In the genomic region with DNA sequence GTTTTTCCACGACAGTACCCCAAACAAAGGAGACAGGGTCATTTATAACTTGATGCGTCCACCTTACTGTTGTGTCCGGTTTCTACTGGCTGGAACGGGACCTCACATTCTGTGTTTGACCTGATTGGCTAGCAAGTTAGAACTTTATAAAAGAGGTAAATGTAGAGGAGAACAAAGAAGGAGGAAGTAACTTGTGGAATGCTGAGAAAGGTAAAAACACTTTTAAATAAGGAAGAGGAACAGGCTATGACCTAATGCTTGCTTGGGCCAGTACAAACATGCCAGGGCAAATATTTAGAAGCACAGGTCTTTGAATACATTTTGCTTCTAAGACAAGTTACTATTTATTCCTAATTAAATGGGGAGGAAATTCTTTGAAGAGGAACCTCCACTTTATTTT, we compare ENCODE assay signal across 18 cellular contexts.
A peak's percentile ranks its signal among the peaks of the same experiment; 100 is the strongest.
DNase-seq lines count a peak whose midpoint lies in the region; ATAC-seq and TF ChIP-seq lines count a peak whose summit lies in the region.
"Had no signal": no experiment of that assay in that cellular context is flagged by ENCODE, and none has a peak within 500 bp of the region (broad histone marks: within the 10 kb centered on the region; RNA-seq: fewer than 3 reads in every experiment).

No MANE protein-coding gene starts in this region.

- H3K79me2 ChIP-seq in PC-3 (ENCODE audit: low read length) (no peaks in the 10 kb centered on the region), mammary epithelial cell (ENCODE audit: insufficient read depth, low read length) (no peaks in the 10 kb centered on the region), hepatocyte (no peaks in the 10 kb centered on the region)

- in situ Hi-C loops in mammary epithelial cell (cut with MboI; ENCODE audit: low sequenced_read_pairs in 2 of 2): no loop called here

- intact Hi-C loops in PC-3 (cut with micrococcal nuclease): loop anchor here (5.0 kb wide), 1 partner anchor 155 kb away; no protein-coding TSS in a partner anchor
- intact Hi-C loops in mammary epithelial cell (cut with micrococcal nuclease): no loop called here

- H3F3A ChIP-seq in PC-3 (ENCODE audit: low read length, unreplicated experiment): no peaks in the 10 kb centered on the region

- BruUV-seq in PC-3 (replicated peaks; lab: Mats Ljungman, UMichigan) (no TSS peak), mammary epithelial cell (replicated peaks; lab: Mats Ljungman, UMichigan) (no TSS peak)

- H3K4me1 ChIP-seq in PC-3 (ENCODE audit: insufficient read depth, low read length) (peaks cover 22% of the 10 kb centered on the region), mammary epithelial cell (ENCODE audit: insufficient read depth, low read length) (peaks cover 25% of the 10 kb centered on the region), hepatocyte (ENCODE audit: insufficient read depth) (peaks cover 2% of the 10 kb centered on the region), suprapubic skin (peaks cover 4% of the 10 kb centered on the region)
- H3K4me1 ChIP-seq: HAP-1 had no signal

- TF ChIP-seq EP300 in suprapubic skin (IDR thresholded peaks at IDR 0.05): no peak

- H3K27me3 ChIP-seq in PC-3 (ENCODE audit: low read length): no peaks in the 10 kb centered on the region
- no peaks in the 10 kb centered on the region for H3K27me3 ChIP-seq in mammary epithelial cell (ENCODE audit: insufficient read depth, low read length)
- no peaks in the 10 kb centered on the region for H3K27me3 ChIP-seq in hepatocyte
- no peaks in the 10 kb centered on the region for H3K27me3 ChIP-seq in suprapubic skin

- dilution Hi-C loops in mammary epithelial cell (cut with HindIII; ENCODE audit: low sequenced_read_pairs): no loop called here

- H3K27ac ChIP-seq in PC-3 (ENCODE audit: low read length) (peak overlapping the region; percentile 36), mammary epithelial cell (ENCODE audit: insufficient read depth, low read depth, low read length) (no peak overlapping the region), hepatocyte (peak overlapping the region; percentile 17), suprapubic skin (peak overlapping the region; percentile 35), coronary artery (no peak overlapping the region)

- CTCF ChIA-PET in PC-3 (lab: Charles Lee): no interaction called here
- CTCF ChIA-PET in mammary epithelial cell (lab: Charles Lee; ENCODE audit: low non-redundant PET): interaction anchor here (0.6 kb wide), 1 partner anchor 450 kb away, joined by 5 read pairs; no protein-coding TSS in a partner anchor
- CTCF ChIA-PET in HEK293T (lab: Yijun Ruan, JAX): no interaction called here

- DNase-seq in PC-3 (peak; percentile 21), mammary epithelial cell (peak; percentile 39), hepatocyte (ENCODE audit: low spot score) (no peak), suprapubic skin (ENCODE audit: low spot score in 2 of 2) (no peak), HEK293T (ENCODE audit: extremely low spot score) (no peak), coronary artery (ENCODE audit: low spot score) (no peak), cerebellar cortex (ENCODE audit: low spot score) (no peak)
- DNase-seq: Caco-2; CD4-positive, CD25-positive, alpha-beta regulatory T cell; EL; IMR-90; Kasumi-1; NCI-H1930; NCI-H2171; NCI-H446; OCI-M1; RPMI8226 had no signal

- H3K4me2 ChIP-seq in PC-3 (ENCODE audit: low read length) (0 out of 2 replicates have a peak overlapping the region, but pooled peaks have one; percentile 62), mammary epithelial cell (ENCODE audit: insufficient read depth, low read depth, low read length) (no peak overlapping the region), hepatocyte (no peak overlapping the region)

- ATAC-seq in PC-3: no peak

- H3K9ac ChIP-seq in PC-3 (ENCODE audit: low read length): no peak overlapping the region
- no peak overlapping the region for H3K9ac ChIP-seq in mammary epithelial cell (ENCODE audit: insufficient read depth, low read length)

- no peaks in the 10 kb centered on the region for H3K9me3 ChIP-seq in PC-3 (ENCODE audit: low read length)
- H3K9me3 ChIP-seq in mammary epithelial cell (replicated peaks; ENCODE audit: insufficient read depth, low read length): no peaks in the 10 kb centered on the region
- no peaks in the 10 kb centered on the region for H3K9me3 ChIP-seq in hepatocyte (ENCODE audit: low read depth)
- H3K9me3 ChIP-seq in suprapubic skin: no peaks in the 10 kb centered on the region
- H3K9me3 ChIP-seq: Caco-2, HAP-1 had no signal

- H2AFZ ChIP-seq in PC-3 (ENCODE audit: low read length) (peak overlapping the region; percentile 67), mammary epithelial cell (ENCODE audit: low read depth, low read length) (peak overlapping the region; percentile 69), hepatocyte (no peak overlapping the region)

- H3K36me3 ChIP-seq in PC-3 (ENCODE audit: low read depth, low read length) (no peaks in the 10 kb centered on the region), mammary epithelial cell (ENCODE audit: insufficient read depth, low read length) (no peaks in the 10 kb centered on the region), hepatocyte (replicated peaks; ENCODE audit: insufficient read depth, low read depth) (no peaks in the 10 kb centered on the region), suprapubic skin (no peaks in the 10 kb centered on the region)
- H3K36me3 ChIP-seq: HAP-1 had no signal

- TF ChIP-seq CTCF in PC-3 (conservative IDR thresholded peaks at IDR 0.05; ENCODE audit: low read depth, low read length) (no peak), mammary epithelial cell (conservative IDR thresholded peaks at IDR 0.05 in 1 of 2, IDR thresholded peaks at IDR 0.05 in 1 of 2; ENCODE audit: extremely low read depth in 1 of 2, insufficient read depth in 1 of 2, low read depth in 1 of 2, low read length in 2 of 2) (no peak), hepatocyte (IDR thresholded peaks at IDR 0.05; ENCODE audit: poor library complexity) (no peak), suprapubic skin (IDR thresholded peaks at IDR 0.05) (no peak), coronary artery (IDR thresholded peaks at IDR 0.05) (no peak)

- POLR2A ChIA-PET in PC-3 (lab: Charles Lee; ENCODE audit: unreplicated experiment) (no interaction called here), HEK293T (lab: Yijun Ruan, JAX) (no interaction called here)

- WGBS in mammary epithelial cell (ENCODE audit: low coverage, missing lambda C conversion rate): 35% methylated on average over 4 of the region's 4 CpGs
- WGBS in hepatocyte (ENCODE audit: low lambda C conversion rate, missing lambda C conversion rate): 93% methylated on average over 4 of the region's 4 CpGs
- WGBS in suprapubic skin: 83% methylated on average over 4 of the region's 4 CpGs

- H4K20me1 ChIP-seq in PC-3 (ENCODE audit: low read length) (no peaks in the 10 kb centered on the region), mammary epithelial cell (ENCODE audit: insufficient read depth, low read length) (no peaks in the 10 kb centered on the region), hepatocyte (ENCODE audit: insufficient read depth, poor library complexity, severe bottlenecking) (no peaks in the 10 kb centered on the region)

- H3K4me3 ChIP-seq in PC-3 (ENCODE audit: low read length) (no peak overlapping the region), mammary epithelial cell (replicated peaks in 1 of 3; ENCODE audit: insufficient read depth in 1 of 3, low read depth in 2 of 3, low read length in 3 of 3) (no peak overlapping the region), hepatocyte (no peak overlapping the region), suprapubic skin (no peak overlapping the region), coronary artery (no peak overlapping the region)
- H3K4me3 ChIP-seq: HAP-1 had no signal

- TF ChIP-seq POLR2A in suprapubic skin (IDR thresholded peaks at IDR 0.05): no peak

- H3K9me2 ChIP-seq in PC-3 (replicated peaks; ENCODE audit: low read length): no peaks in the 10 kb centered on the region
- no peaks in the 10 kb centered on the region for H3K9me2 ChIP-seq in hepatocyte (replicated peaks; ENCODE audit: insufficient read depth)

TF ChIP-seq in HEK293T, 16 proteins besides CTCF, POLR2A, EP300 and RAD21:
- no peak for TF ChIP-seq SP1 (IDR thresholded peaks at IDR 0.05)
- no peak for TF ChIP-seq ARNT (IDR thresholded peaks at IDR 0.05)
- no peak for TF ChIP-seq FOXK2 (IDR thresholded peaks at IDR 0.05)
- TF ChIP-seq, protein P1, sequence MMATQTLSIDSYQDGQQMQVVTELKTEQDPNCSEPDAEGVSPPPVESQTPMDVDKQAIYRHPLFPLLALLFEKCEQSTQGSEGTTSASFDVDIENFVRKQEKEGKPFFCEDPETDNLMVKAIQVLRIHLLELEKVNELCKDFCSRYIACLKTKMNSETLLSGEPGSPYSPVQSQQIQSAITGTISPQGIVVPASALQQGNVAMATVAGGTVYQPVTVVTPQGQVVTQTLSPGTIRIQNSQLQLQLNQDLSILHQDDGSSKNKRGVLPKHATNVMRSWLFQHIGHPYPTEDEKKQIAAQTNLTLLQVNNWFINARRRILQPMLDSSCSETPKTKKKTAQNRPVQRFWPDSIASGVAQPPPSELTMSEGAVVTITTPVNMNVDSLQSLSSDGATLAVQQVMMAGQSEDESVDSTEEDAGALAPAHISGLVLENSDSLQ (IDR thresholded peaks at IDR 0.05): no peak
- TF ChIP-seq SUZ12 (IDR thresholded peaks at IDR 0.05): no peak
- TF ChIP-seq LEF1 (IDR thresholded peaks at IDR 0.05; ENCODE audit: borderline replicate concordance): no peak
- no peak for TF ChIP-seq L3MBTL2 (conservative IDR thresholded peaks at IDR 0.05)
- no peak for TF ChIP-seq ELF4 (IDR thresholded peaks at IDR 0.05)
- no peak for TF ChIP-seq FOXM1 (IDR thresholded peaks at IDR 0.05; ENCODE audit: borderline replicate concordance)
- TF ChIP-seq BHLHE40 (IDR thresholded peaks at IDR 0.05; ENCODE audit: borderline replicate concordance): no peak
- TF ChIP-seq ZNF384 (IDR thresholded peaks at IDR 0.05): no peak
- TF ChIP-seq NFRKB (IDR thresholded peaks at IDR 0.05): no peak
- no peak for TF ChIP-seq HDGF (IDR thresholded peaks at IDR 0.05; ENCODE audit: borderline replicate concordance)

Comparison
In these comparisons a context has a peak if more than half of its experiments do, and no peak if none do; other contexts are left out.
1. DNase-seq: peak in PC-3 (single experiment) and mammary epithelial cell (single experiment); none in hepatocyte (single experiment), suprapubic skin (0 of 2), HEK293T (single experiment), coronary artery (single experiment) and cerebellar cortex (single experiment).
2. H3K27ac ChIP-seq: peak in PC-3 (single experiment), hepatocyte (single experiment) and suprapubic skin (single experiment); none in mammary epithelial cell (single experiment) and coronary artery (0 of 2).